ENCODE assay signal across 13 cellular contexts in the genomic region with DNA sequence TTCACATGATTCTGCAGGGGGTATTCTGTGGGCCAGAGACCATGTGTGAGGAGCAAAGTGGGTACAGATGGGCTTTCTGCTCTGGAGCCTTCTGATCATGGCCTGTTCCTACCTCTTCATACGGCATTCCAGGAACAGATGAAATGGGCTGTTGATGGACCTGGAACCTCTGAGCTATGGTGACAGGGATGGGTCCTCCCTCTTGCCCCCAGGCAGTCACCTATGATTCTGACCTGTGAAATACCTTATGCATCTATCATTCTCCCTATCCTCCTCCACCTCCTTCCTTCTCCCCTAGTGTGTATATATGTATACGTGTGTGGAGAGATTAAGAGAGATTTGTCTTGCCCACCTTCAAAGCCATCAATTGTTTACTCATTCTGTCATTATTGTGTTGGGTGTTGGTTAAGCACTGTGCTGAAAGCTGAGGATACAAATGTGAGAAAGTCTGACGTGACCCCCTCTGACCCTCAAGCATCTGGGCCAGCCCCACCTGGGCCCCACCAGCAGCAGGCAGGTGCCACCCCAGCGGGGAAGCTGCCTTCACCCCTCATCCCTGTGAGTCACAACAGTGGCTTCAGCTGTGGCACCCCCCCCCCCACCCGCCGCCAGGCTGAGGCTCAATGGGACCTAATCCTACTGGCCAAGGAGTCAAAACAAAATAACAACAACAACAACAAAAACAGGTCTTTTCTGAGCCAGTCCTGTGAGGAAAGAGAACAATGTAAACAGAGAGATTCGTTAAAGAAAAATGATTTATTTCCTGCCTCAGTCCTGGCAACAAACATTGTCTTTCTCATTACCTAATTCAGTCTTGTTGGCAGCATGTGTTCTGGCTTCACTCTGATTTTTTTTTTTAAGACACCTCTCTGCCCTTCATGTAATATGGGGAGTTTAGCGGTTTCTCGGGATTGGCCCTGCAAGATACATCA.
DNase-seq lines count a peak whose midpoint lies in the region; ATAC-seq and TF ChIP-seq lines count a peak whose summit lies in the region.
"Had no signal": no experiment of that assay in that cellular context is flagged by ENCODE, and none has a peak within 500 bp of the region (broad histone marks: within the 10 kb centered on the region; RNA-seq: fewer than 3 reads in every experiment).

No MANE protein-coding gene starts in this region.

- no peak overlapping the region for H3K9ac ChIP-seq in endodermal cell (ENCODE audit: extremely low read depth, low read length, poor library complexity, severe bottlenecking)

- WGBS in heart right ventricle, 2 donors = 76 to 83% methylated on average over 9 of the region's 9 CpGs
- WGBS in endodermal cell (ENCODE audit: insufficient coverage in 1 of 2, insufficient read length in 1 of 2), 2 experiments = 92% methylated on average over 3 to 6 of the region's 9 CpGs

- H3K9me3 ChIP-seq in heart right ventricle (no peaks in the 10 kb centered on the region), endodermal cell (ENCODE audit: control insufficient read depth, low read length) (peaks cover 27% of the 10 kb centered on the region), osteoblast (ENCODE audit: low read depth, low read length) (no peaks in the 10 kb centered on the region)
- H3K9me3 ChIP-seq: MG63 had no signal

- no peak for TF ChIP-seq CTCF in heart right ventricle (IDR thresholded peaks at IDR 0.05)
- no peak for TF ChIP-seq CTCF in endodermal cell (conservative IDR thresholded peaks at IDR 0.05)
- TF ChIP-seq CTCF in osteoblast (IDR thresholded peaks at IDR 0.05; ENCODE audit: extremely low read depth, low read depth, low read length) = no peak

- H3K27me3 Mint-ChIP-seq in endodermal cell (ENCODE audit: insufficient read depth) = peaks cover 18% of the 10 kb centered on the region
- H3K27me3 Mint-ChIP-seq: activated naive CD8-positive, alpha-beta T cell had no signal

- ATAC-seq in left cardiac atrium (peak; percentile 34 to 42), heart right ventricle (no peak), GM21576 (IDR thresholded peaks at IDR 0.05; ENCODE audit: unreplicated experiment) (no peak)

- DNase-seq in left cardiac atrium (no peak), heart right ventricle (no peak), endodermal cell (no peak), osteoblast (ENCODE audit: insufficient read length, low spot score, missing footprints) (no peak), NCI-H226 (no peak), T-helper 9 cell (no peak), activated gamma-delta T cell treated with Interleukin-2 at 50 U/mL for 16 hours (no peak)
- DNase-seq: DMS79, head of caudate nucleus had no signal

- H3K79me2 ChIP-seq in osteoblast (ENCODE audit: insufficient read depth, low read length) = peaks cover 2% of the 10 kb centered on the region

- H2AFZ ChIP-seq in osteoblast (ENCODE audit: low read length) = no peak overlapping the region

- no peaks in the 10 kb centered on the region for H4K20me1 ChIP-seq in osteoblast (ENCODE audit: insufficient read depth, low read length)

- intact Hi-C loops in left cardiac atrium (cut with DNase I) (no loop called here), heart right ventricle (cut with DNase I) (no loop called here)

- H3K4me3 Mint-ChIP-seq in endodermal cell = no peak overlapping the region
- H3K4me3 Mint-ChIP-seq: activated naive CD8-positive, alpha-beta T cell had no signal

- H3K4me3 ChIP-seq in heart right ventricle (no peak overlapping the region), endodermal cell (ENCODE audit: low read length) (peak overlapping the region; percentile 23), osteoblast (ENCODE audit: insufficient read depth, low read length) (no peak overlapping the region)
- H3K4me3 ChIP-seq: MG63 had no signal

- H3K27ac ChIP-seq in heart right ventricle = no peak overlapping the region
- H3K27ac ChIP-seq in endodermal cell (ENCODE audit: low read depth, low read length) = no peak overlapping the region
- peak overlapping the region; percentile 96 for H3K27ac ChIP-seq in osteoblast (ENCODE audit: low read depth, low read length)
- H3K27ac ChIP-seq: HL-60 had no signal

- peaks cover 10% of the 10 kb centered on the region for H3K4me1 Mint-ChIP-seq in endodermal cell

- H3K36me3 ChIP-seq in heart right ventricle = no peaks in the 10 kb centered on the region
- no peaks in the 10 kb centered on the region for H3K36me3 ChIP-seq in endodermal cell (ENCODE audit: control insufficient read depth, insufficient read depth, low read length)
- no peaks in the 10 kb centered on the region for H3K36me3 ChIP-seq in osteoblast (ENCODE audit: insufficient read depth, low read length)
- H3K36me3 ChIP-seq: MG63 had no signal

- peaks cover 3% of the 10 kb centered on the region for H3K36me3 Mint-ChIP-seq in endodermal cell (ENCODE audit: low read depth)

- H3K9me3 Mint-ChIP-seq in endodermal cell = peaks cover 32% of the 10 kb centered on the region

- H3K4me1 ChIP-seq in heart right ventricle (peaks cover 0 to 22% (median 7%) of the 10 kb centered on the region in 9 donors), endodermal cell (ENCODE audit: control insufficient read depth, insufficient read depth, low read length) (no peaks in the 10 kb centered on the region), osteoblast (ENCODE audit: insufficient read depth, low read length) (peaks cover 63% of the 10 kb centered on the region)

- H3K4me2 ChIP-seq in osteoblast (ENCODE audit: insufficient read depth, low read length) = peak overlapping the region; percentile 68

- no peaks in the 10 kb centered on the region for H3K27me3 ChIP-seq in heart right ventricle
- H3K27me3 ChIP-seq in endodermal cell (ENCODE audit: control insufficient read depth, insufficient read depth, low read length, poor library complexity, severe bottlenecking) = no peaks in the 10 kb centered on the region
- no peaks in the 10 kb centered on the region for H3K27me3 ChIP-seq in osteoblast (ENCODE audit: insufficient read depth, low read length)
- H3K27me3 ChIP-seq: MG63 had no signal

- H3K27ac Mint-ChIP-seq in endodermal cell = peak overlapping the region; percentile 18
- H3K27ac Mint-ChIP-seq: activated naive CD8-positive, alpha-beta T cell had no signal

Comparison
In these comparisons a context has a peak if more than half of its experiments do, and no peak if none do; other contexts are left out.
1. ATAC-seq: peak in left cardiac atrium (2 of 2); none in heart right ventricle (0 of 8) and GM21576 (single experiment).